7 cellular contexts compared by ENCODE assay signal in the genomic region with DNA sequence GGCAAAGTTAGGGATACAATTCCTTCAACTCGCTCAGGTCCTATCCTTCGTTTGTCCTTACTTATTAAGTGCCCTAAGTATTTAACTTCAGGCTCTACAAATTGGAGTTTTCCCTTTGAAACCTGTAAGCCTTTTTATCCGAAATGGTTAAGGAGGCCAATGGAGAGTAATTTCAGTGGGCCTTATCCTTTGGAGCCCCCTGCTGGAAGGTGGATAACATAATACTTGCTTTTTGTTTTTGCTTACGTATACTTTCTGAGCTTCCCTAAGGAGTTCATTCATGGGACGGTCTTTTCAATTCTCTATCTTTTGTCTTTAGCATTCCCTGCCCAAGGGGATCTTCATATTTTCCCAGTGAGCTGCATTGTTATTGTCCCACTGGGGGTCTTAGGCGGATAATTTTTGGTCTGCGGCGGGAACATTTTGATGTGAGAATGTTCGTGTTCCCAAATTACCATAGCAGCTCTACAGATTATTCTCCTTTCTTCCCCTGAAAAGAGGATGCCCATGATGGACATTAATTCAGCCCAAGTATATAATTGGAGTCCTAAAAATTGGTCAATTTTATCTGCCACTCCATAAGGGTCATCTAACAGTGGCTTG. TPM values are rescaled to one million over a fixed set of nuclear protein-coding genes. Genes with fewer than 3 reads are reported as not detected.
DNase-seq lines count a peak whose midpoint lies in the region; ATAC-seq and TF ChIP-seq lines count a peak whose summit lies in the region.

No MANE protein-coding gene starts in this region.

- in situ Hi-C loops in KBM-7 (cut with MboI; ENCODE audit: low pct_unique_long_range_greater_than_20kb, low sequenced_read_pairs): no loop called here

- peak; percentile 50 for TF ChIP-seq CTCF in epithelial cell of esophagus (IDR thresholded peaks at IDR 0.05; ENCODE audit: insufficient read depth, low read depth, low read length, missing control alignments)
- TF ChIP-seq CTCF in vagina (IDR thresholded peaks at IDR 0.05): peak in 1 of 3 experiments; percentile 42

- intact Hi-C loops in vagina (cut with DNase I): no loop called here

- H3K4me1 ChIP-seq in vagina: no peaks in the 10 kb centered on the region

- DNase-seq in EH (ENCODE audit: low read depth) (peak; percentile 55), KBM-7 (peak; percentile 60), SKM-1 treated with dmso at 0.1 percent for 144 hours (lab: John Stamatoyannopoulos, UW; ENCODE audit: unreplicated experiment) (peak; percentile 76), epithelial cell of esophagus (ENCODE audit: low read depth) (peak; percentile 47), middle frontal gyrus (ENCODE audit: extremely low spot score, low spot score) (peak; percentile 15), vagina (ENCODE audit: extremely low spot score in 2 of 2) (no peak)

- H3K36me3 ChIP-seq in vagina: no peaks in the 10 kb centered on the region

- H3K4me3 ChIP-seq in epithelial cell of esophagus (ENCODE audit: low read length): no peak overlapping the region
- H3K4me3 ChIP-seq in vagina: no peak overlapping the region

- ATAC-seq in HG02970 (IDR thresholded peaks at IDR 0.05; ENCODE audit: low FRiP score, unreplicated experiment): no peak

- no peak overlapping the region for H3K27ac ChIP-seq in vagina

- no peaks in the 10 kb centered on the region for H3K27me3 ChIP-seq in vagina

- H3K9me3 ChIP-seq in vagina: peaks cover 18% of the 10 kb centered on the region

- no peak for TF ChIP-seq POLR2A in vagina (IDR thresholded peaks at IDR 0.05)

RNA-seq across cellular contexts. Expression of gene TRAPPC8, which starts 34.4 kb away (rescaled TPM):
- total RNA-seq in vagina: 33.1 TPM

RNA-seq across cellular contexts. Expression of gene RNF125, which starts 41.3 kb away (rescaled TPM):
- total RNA-seq in vagina: 3.7 TPM

Comparison
In these comparisons a context has a peak if more than half of its experiments do, and no peak if none do; other contexts are left out.
1. DNase-seq: peak in EH (single experiment), KBM-7 (single experiment), SKM-1 treated with dmso at 0.1 percent for 144 hours (single experiment), epithelial cell of esophagus (single experiment) and middle frontal gyrus (single experiment); none in vagina (0 of 2).